ENCODE assay signal across 22 cellular contexts in the genomic region with DNA sequence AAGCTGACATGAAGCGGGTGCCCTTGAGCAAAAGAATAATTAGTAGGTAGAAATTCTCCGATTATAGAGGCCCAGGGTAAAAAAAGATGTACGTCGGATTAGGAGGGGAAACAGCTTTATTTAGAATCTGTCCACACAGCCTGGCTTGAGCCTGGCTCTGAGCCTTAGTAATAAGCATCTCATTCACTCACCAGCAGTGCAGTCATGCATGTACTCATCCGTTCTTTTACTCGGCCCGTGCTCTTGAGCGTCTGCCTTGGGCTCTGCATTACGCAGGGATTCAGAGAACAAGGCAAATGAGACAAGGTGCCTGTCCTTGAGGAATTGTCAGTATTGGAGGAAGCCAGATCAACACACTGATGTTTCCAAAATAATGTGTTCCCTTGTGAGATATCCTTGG.
DNase-seq lines count a peak whose midpoint lies in the region; TF ChIP-seq lines count a peak whose summit lies in the region.
"Had no signal": no experiment of that assay in that cellular context is flagged by ENCODE, and none has a peak within 500 bp of the region (broad histone marks: within the 10 kb centered on the region; RNA-seq: fewer than 3 reads in every experiment).

No MANE protein-coding gene starts in this region.

- H3K36me3 ChIP-seq in GM23248 (ENCODE audit: low read depth) (no peaks in the 10 kb centered on the region), neural progenitor cell (no peaks in the 10 kb centered on the region)
- no peaks in the 10 kb centered on the region for H3K36me3 ChIP-seq in CD4-positive, alpha-beta memory T cell (ENCODE audit: insufficient read depth, low read length)
- H3K36me3 ChIP-seq: MG63 had no signal

- peaks cover 4% of the 10 kb centered on the region for H3K27me3 Mint-ChIP-seq in neural progenitor cell (ENCODE audit: insufficient read depth, low read depth)
- H3K27me3 Mint-ChIP-seq in CD4-positive, alpha-beta memory T cell = no peaks in the 10 kb centered on the region

- H3K4me1 ChIP-seq in GM23248 (ENCODE audit: insufficient read depth) = peaks cover 16% of the 10 kb centered on the region
- peaks cover 18% of the 10 kb centered on the region for H3K4me1 ChIP-seq in neural progenitor cell
- no peaks in the 10 kb centered on the region for H3K4me1 ChIP-seq in CD4-positive, alpha-beta memory T cell (ENCODE audit: insufficient read depth, low read length)

- H3K9ac ChIP-seq in GM23248 = no peak overlapping the region
- H3K9ac ChIP-seq in neural progenitor cell = no peak overlapping the region
- H3K9ac ChIP-seq: BLaER1 had no signal

- peaks cover 42% of the 10 kb centered on the region for H3K4me1 Mint-ChIP-seq in neural progenitor cell
- peaks cover 0 to 3% (median under 1%) of the 10 kb centered on the region in 4 donors for H3K4me1 Mint-ChIP-seq in CD4-positive, alpha-beta memory T cell
- H3K4me1 Mint-ChIP-seq: IgD-negative memory B cell had no signal

- H3K9me2 ChIP-seq in GM23248 (ENCODE audit: insufficient read depth) = no peaks in the 10 kb centered on the region

- H3K4me3 Mint-ChIP-seq in neural progenitor cell = no peak overlapping the region
- no peak overlapping the region for H3K4me3 Mint-ChIP-seq in CD4-positive, alpha-beta memory T cell
- H3K4me3 Mint-ChIP-seq: CD8-positive, alpha-beta memory T cell; IgD-negative memory B cell had no signal

- intact Hi-C loops in CD4-positive, alpha-beta memory T cell (cut with micrococcal nuclease) = no loop called here

- H3K4me3 ChIP-seq in GM23248 (no peak overlapping the region), neural progenitor cell (no peak overlapping the region)
- H3K4me3 ChIP-seq in CD4-positive, alpha-beta memory T cell (ENCODE audit: low read length in 2 of 2) = no peak overlapping the region
- H3K4me3 ChIP-seq: BLaER1, MG63, Peyer's patch had no signal

- H3K27me3 ChIP-seq in GM23248 (replicated peaks; ENCODE audit: insufficient read depth) = no peaks in the 10 kb centered on the region
- H3K27me3 ChIP-seq in neural progenitor cell = no peaks in the 10 kb centered on the region
- no peaks in the 10 kb centered on the region for H3K27me3 ChIP-seq in CD4-positive, alpha-beta memory T cell (ENCODE audit: insufficient read depth, low read length)
- H3K27me3 ChIP-seq: BLaER1, MG63, Peyer's patch had no signal

- H3K79me2 ChIP-seq in GM23248 (ENCODE audit: insufficient read depth) = peaks cover 12% of the 10 kb centered on the region; the same call in 1 of the 2 replicates
- H3K79me2 ChIP-seq in neural progenitor cell (ENCODE audit: low read depth) = peaks cover 19% of the 10 kb centered on the region

- CTCF ChIA-PET in CD4-positive, alpha-beta memory T cell (lab: Charles Lee; ENCODE audit: partially characterized antibody) = interaction anchor here (0.6 kb wide), 1 partner anchor 38 kb away, joined by 3 read pairs; no protein-coding TSS in a partner anchor

- POLR2A ChIA-PET in CD4-positive, alpha-beta memory T cell (lab: Charles Lee; ENCODE audit: partially characterized antibody) = no interaction called here

- in situ Hi-C loops in GM23248 (cut with MboI) = no loop called here

- DNase-seq in Ammon's horn (ENCODE audit: low spot score) (peak; percentile 67), GM23248 (peak; percentile 58), cerebellum (ENCODE audit: low spot score) (peak; percentile 56), neural progenitor cell (ENCODE audit: low spot score) (peak; percentile 32), GM03348 (ENCODE audit: low spot score) (no peak), NCI-H1048 (lab: John Stamatoyannopoulos, UW) (no peak)
- DNase-seq in CD4-positive, alpha-beta memory T cell = no peak
- no peak for DNase-seq in stimulated activated naive CD4-positive, alpha-beta T cell (lab: John Stamatoyannopoulos, UW)
- DNase-seq: CD8-positive, alpha-beta memory T cell; DND-41; Karpas-422; MG63; NCI-H1092; NCI-H1436 treated with DMSO at 0.1 percent for 48 hours; NCI-H2029 treated with DMSO at 0.1 percent for 48 hours; NCI-H2171 treated with DMSO at 0.1 percent for 48 hours; NCI-H446 treated with DMSO at 0.1 percent for 48 hours; NCI-H69; NK-92 treated with Interleukin-12 subunit alpha and Interleukin-12 subunit beta, amount 100 ng/mL, for 24 hours; Peyer's patch had no signal

- peak overlapping the region; percentile 36 for H3K27ac Mint-ChIP-seq in neural progenitor cell
- no peak overlapping the region for H3K27ac Mint-ChIP-seq in CD4-positive, alpha-beta memory T cell
- H3K27ac Mint-ChIP-seq: IgD-negative memory B cell had no signal

- H3K27ac ChIP-seq in GM23248 (no peak overlapping the region), neural progenitor cell (no peak overlapping the region)
- no peak overlapping the region for H3K27ac ChIP-seq in CD4-positive, alpha-beta memory T cell (ENCODE audit: low read depth, low read length)
- H3K27ac ChIP-seq: BLaER1, Peyer's patch had no signal

- H4K20me1 ChIP-seq in GM23248 (ENCODE audit: insufficient read depth) (0 out of 2 replicates have a peak, but pooled peaks cover 3% of the 10 kb centered on the region), neural progenitor cell (ENCODE audit: low read depth) (peaks cover 77% of the 10 kb centered on the region)

- WGBS in GM23248 (ENCODE audit: low coverage in 1 of 2, low lambda C conversion rate in 2 of 2, missing lambda C conversion rate in 2 of 2), 2 experiments = 43 to 50% methylated on average over 9 of the region's 9 CpGs

- no peaks in the 10 kb centered on the region for H3K9me3 Mint-ChIP-seq in neural progenitor cell
- no peaks in the 10 kb centered on the region for H3K9me3 Mint-ChIP-seq in CD4-positive, alpha-beta memory T cell

- H2AFZ ChIP-seq in GM23248 (no peak overlapping the region), neural progenitor cell (replicated peaks) (no peak overlapping the region)

- H3F3A ChIP-seq in GM23248 (ENCODE audit: insufficient read depth) (0 out of 2 replicates have a peak, but pooled peaks cover 5% of the 10 kb centered on the region), neural progenitor cell (ENCODE audit: low read depth) (peaks cover 11% of the 10 kb centered on the region)

- peaks cover 27% of the 10 kb centered on the region for H3K36me3 Mint-ChIP-seq in neural progenitor cell
- H3K36me3 Mint-ChIP-seq in CD4-positive, alpha-beta memory T cell = no peaks in the 10 kb centered on the region
- H3K36me3 Mint-ChIP-seq: IgD-negative memory B cell had no signal

- no peak overlapping the region for H3K4me2 ChIP-seq in GM23248 (ENCODE audit: unreplicated experiment)
- no peak overlapping the region for H3K4me2 ChIP-seq in neural progenitor cell
- H3K4me2 ChIP-seq: BLaER1 had no signal

- H3K9me3 ChIP-seq in GM23248 (ENCODE audit: low read depth) (no peaks in the 10 kb centered on the region), neural progenitor cell (ENCODE audit: low read depth) (no peaks in the 10 kb centered on the region)
- no peaks in the 10 kb centered on the region for H3K9me3 ChIP-seq in CD4-positive, alpha-beta memory T cell (ENCODE audit: control insufficient read depth in 1 of 2, low read length in 2 of 2)
- H3K9me3 ChIP-seq: BLaER1, MG63, Peyer's patch had no signal

- TF ChIP-seq CTCF in neural progenitor cell (IDR thresholded peaks at IDR 0.05) = no peak

Comparison
In these comparisons a context has a peak if more than half of its experiments do, and no peak if none do; other contexts are left out.
1. DNase-seq: peak in Ammon's horn (single experiment), GM23248 (single experiment), cerebellum (single experiment) and neural progenitor cell (single experiment); none in CD4-positive, alpha-beta memory T cell (0 of 5), GM03348 (single experiment), stimulated activated naive CD4-positive, alpha-beta T cell (0 of 6) and NCI-H1048 (single experiment).